Comparison of ENCODE assay signal across 8 cellular contexts in the genomic region with DNA sequence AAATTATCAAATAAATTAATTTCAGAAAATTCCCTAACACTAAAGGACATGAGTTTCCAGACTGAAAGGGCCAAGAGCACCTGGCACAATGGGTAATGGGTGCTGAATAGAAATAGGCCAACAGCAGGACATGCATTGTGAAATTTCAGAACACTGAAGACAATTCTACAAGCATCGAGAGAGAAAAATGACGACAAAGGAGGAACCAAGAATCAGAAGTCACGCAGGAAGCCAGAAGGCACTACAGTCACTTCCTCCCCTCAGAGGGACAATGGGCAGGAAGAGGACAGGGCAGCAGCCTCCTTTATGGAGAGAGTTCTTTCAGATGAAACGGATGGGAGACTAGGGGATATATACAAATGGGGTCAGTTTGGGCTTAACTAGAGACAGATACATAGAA. TPM values are rescaled to one million over a fixed set of nuclear protein-coding genes. Genes with fewer than 3 reads are reported as not detected.
A peak's percentile ranks its signal among the peaks of the same experiment; 100 is the strongest.
DNase-seq lines count a peak whose midpoint lies in the region; ATAC-seq and TF ChIP-seq lines count a peak whose summit lies in the region.

No MANE protein-coding gene starts in this region.

- H3K27ac Mint-ChIP-seq in CD4-positive, alpha-beta memory T cell, result peak overlapping the region; percentile 45 to 92 (median 76)
- peak overlapping the region; percentile 54 for H3K27ac Mint-ChIP-seq in activated T-helper 2 cell treated with anti-CD3 and anti-CD28 coated beads, Interferon-gamma antibody, Interleukin-2, Interleukin-4, amounts not matched to agents 10 μg/mL and 5 μg/mL and 100 μg/mL, durations not matched to agents 14 hours and 24 hours and 36 hours

- no peaks in the 10 kb centered on the region for H3K27me3 Mint-ChIP-seq in CD4-positive, alpha-beta memory T cell
- no peaks in the 10 kb centered on the region for H3K27me3 Mint-ChIP-seq in activated T-helper 2 cell treated with anti-CD3 and anti-CD28 coated beads, Interferon-gamma antibody, Interleukin-2, Interleukin-4, amounts not matched to agents 10 μg/mL and 5 μg/mL and 100 μg/mL, durations not matched to agents 14 hours and 24 hours and 36 hours (ENCODE audit: low read depth)

- no peaks in the 10 kb centered on the region for H3K9me3 ChIP-seq in CD4-positive, alpha-beta memory T cell (ENCODE audit: control insufficient read depth in 1 of 2, low read length in 2 of 2)
- H3K9me3 ChIP-seq in WERI-Rb-1 (ENCODE audit: severe bottlenecking), result no peaks in the 10 kb centered on the region

- H3K4me3 Mint-ChIP-seq in CD4-positive, alpha-beta memory T cell, result peak overlapping the region in 3 of 8 donors; percentile 20 to 35 (median 29)
- no peak overlapping the region for H3K4me3 Mint-ChIP-seq in activated T-helper 2 cell treated with anti-CD3 and anti-CD28 coated beads, Interferon-gamma antibody, Interleukin-2, Interleukin-4, amounts not matched to agents 10 μg/mL and 5 μg/mL and 100 μg/mL, durations not matched to agents 14 hours and 24 hours and 36 hours (ENCODE audit: low read depth)

- ATAC-seq in HG02973 (IDR thresholded peaks at IDR 0.05; ENCODE audit: unreplicated experiment) (peak; percentile 72), GM18517 (IDR thresholded peaks at IDR 0.05; ENCODE audit: unreplicated experiment) (no peak), HG02763 (IDR thresholded peaks at IDR 0.05; ENCODE audit: unreplicated experiment) (no peak)

- peaks cover 10% of the 10 kb centered on the region for H3K4me1 ChIP-seq in CD4-positive, alpha-beta memory T cell (ENCODE audit: insufficient read depth, low read length)

- no peak overlapping the region for H3K27ac ChIP-seq in CD4-positive, alpha-beta memory T cell (ENCODE audit: low read depth, low read length)
- H3K27ac ChIP-seq in WERI-Rb-1, result no peak overlapping the region

- no peak overlapping the region for H3K4me3 ChIP-seq in CD4-positive, alpha-beta memory T cell (ENCODE audit: low read length in 2 of 2)
- H3K4me3 ChIP-seq in WERI-Rb-1 (ENCODE audit: low read depth, low read length), result no peak overlapping the region

- intact Hi-C loops in CD4-positive, alpha-beta memory T cell (cut with micrococcal nuclease), result no loop called here
- intact Hi-C loops in activated T-helper 2 cell treated with anti-CD3 and anti-CD28 coated beads, Interferon-gamma antibody, Interleukin-2, Interleukin-4, amounts not matched to agents 10 μg/mL and 5 μg/mL and 100 μg/mL, durations not matched to agents 14 hours and 24 hours and 36 hours (cut with micrococcal nuclease), result no loop called here

- no peak for TF ChIP-seq CTCF in WERI-Rb-1 (IDR thresholded peaks at IDR 0.05; ENCODE audit: low read depth, low read length)

- no peaks in the 10 kb centered on the region for H3K36me3 ChIP-seq in CD4-positive, alpha-beta memory T cell (ENCODE audit: insufficient read depth, low read length)
- peaks cover 8% of the 10 kb centered on the region for H3K36me3 ChIP-seq in WERI-Rb-1

- peak in 1 of 5 donors; percentile 6 for DNase-seq in CD4-positive, alpha-beta memory T cell
- DNase-seq in activated T-helper 2 cell treated with anti-CD3 and anti-CD28 coated beads, Interferon-gamma antibody, Interleukin-2, Interleukin-4, amounts not matched to agents 10 μg/mL and 5 μg/mL and 100 μg/mL, durations not matched to agents 14 hours and 24 hours and 36 hours (ENCODE audit: low spot score), result no peak
- DNase-seq in medulla oblongata (ENCODE audit: extremely low spot score), result peak; percentile 85
- DNase-seq in iPS-NIHi7 (ENCODE audit: extremely low spot score), result no peak
- no peak for DNase-seq in WERI-Rb-1

- POLR2A ChIA-PET in CD4-positive, alpha-beta memory T cell (lab: Charles Lee; ENCODE audit: partially characterized antibody), result interaction anchor here (1.8 to 2.0 kb wide), 2 partner anchors 10 to 29 kb away, joined by 4 read pairs; a partner anchor contains a TSS

- no peaks in the 10 kb centered on the region for H3K9me3 Mint-ChIP-seq in CD4-positive, alpha-beta memory T cell
- no peaks in the 10 kb centered on the region for H3K9me3 Mint-ChIP-seq in activated T-helper 2 cell treated with anti-CD3 and anti-CD28 coated beads, Interferon-gamma antibody, Interleukin-2, Interleukin-4, amounts not matched to agents 10 μg/mL and 5 μg/mL and 100 μg/mL, durations not matched to agents 14 hours and 24 hours and 36 hours

- peaks cover 9 to 13% of the 10 kb centered on the region in 2 donors for H3K36me3 Mint-ChIP-seq in CD4-positive, alpha-beta memory T cell
- H3K36me3 Mint-ChIP-seq in activated T-helper 2 cell treated with anti-CD3 and anti-CD28 coated beads, Interferon-gamma antibody, Interleukin-2, Interleukin-4, amounts not matched to agents 10 μg/mL and 5 μg/mL and 100 μg/mL, durations not matched to agents 14 hours and 24 hours and 36 hours (ENCODE audit: low read depth), result peaks cover 17% of the 10 kb centered on the region

- CTCF ChIA-PET in CD4-positive, alpha-beta memory T cell (lab: Charles Lee; ENCODE audit: partially characterized antibody), result interaction anchor here (2.4 kb wide), 1 partner anchor 11 kb away, joined by 6 read pairs; no protein-coding TSS in a partner anchor

- no peaks in the 10 kb centered on the region for H3K27me3 ChIP-seq in CD4-positive, alpha-beta memory T cell (ENCODE audit: insufficient read depth, low read length)
- no peaks in the 10 kb centered on the region for H3K27me3 ChIP-seq in WERI-Rb-1 (ENCODE audit: insufficient read depth, low read depth, severe bottlenecking)

- peaks cover 8 to 18% (median 10%) of the 10 kb centered on the region in 4 donors for H3K4me1 Mint-ChIP-seq in CD4-positive, alpha-beta memory T cell
- peaks cover 9% of the 10 kb centered on the region for H3K4me1 Mint-ChIP-seq in activated T-helper 2 cell treated with anti-CD3 and anti-CD28 coated beads, Interferon-gamma antibody, Interleukin-2, Interleukin-4, amounts not matched to agents 10 μg/mL and 5 μg/mL and 100 μg/mL, durations not matched to agents 14 hours and 24 hours and 36 hours (ENCODE audit: low read depth)

RNA-seq across cellular contexts. Expression of a gene that starts 22.7 kb away (rescaled TPM):
- 10 to 100 TPM; 81.6 to 87.3 TPM for total RNA-seq in CD4-positive, alpha-beta memory T cell
- 100 to 1,000 TPM; 215 to 248 TPM for polyA plus RNA-seq in CD4-positive, alpha-beta memory T cell
- total RNA-seq in activated T-helper 2 cell treated with anti-CD3 and anti-CD28 coated beads, Interferon-gamma antibody, Interleukin-2, Interleukin-4, amounts not matched to agents 10 μg/mL and 5 μg/mL and 100 μg/mL, durations not matched to agents 14 hours and 24 hours and 36 hours, result 77.5 and 80.7 TPM in 2 replicates

RNA-seq across cellular contexts. Expression of a gene that starts 29.6 kb away (rescaled TPM):
- 10 to 100 TPM; 60.0 to 60.5 TPM for total RNA-seq in CD4-positive, alpha-beta memory T cell
- polyA plus RNA-seq in CD4-positive, alpha-beta memory T cell, result 10 to 100 TPM; 68.8 to 71.9 TPM
- 429 and 431 TPM in 2 replicates for total RNA-seq in activated T-helper 2 cell treated with anti-CD3 and anti-CD28 coated beads, Interferon-gamma antibody, Interleukin-2, Interleukin-4, amounts not matched to agents 10 μg/mL and 5 μg/mL and 100 μg/mL, durations not matched to agents 14 hours and 24 hours and 36 hours

RNA-seq across cellular contexts. Expression of a gene that starts 36.6 kb away (rescaled TPM):
- 10 to 100 TPM; 59.4 to 59.8 TPM for total RNA-seq in CD4-positive, alpha-beta memory T cell
- 10 to 100 TPM; 53.7 to 57.0 TPM for polyA plus RNA-seq in CD4-positive, alpha-beta memory T cell
- 41.4 and 47.7 TPM in 2 replicates for total RNA-seq in activated T-helper 2 cell treated with anti-CD3 and anti-CD28 coated beads, Interferon-gamma antibody, Interleukin-2, Interleukin-4, amounts not matched to agents 10 μg/mL and 5 μg/mL and 100 μg/mL, durations not matched to agents 14 hours and 24 hours and 36 hours
